Comparison of ENCODE assay signal across 25 cellular contexts in genomic region chr3:191301982-191302381, GRCh38. TPM values are rescaled to one million over a fixed set of nuclear protein-coding genes. Genes with fewer than 3 reads are reported as not detected.
"Had no signal": no experiment of that assay in that cellular context is flagged by ENCODE, and none has a peak within 500 bp of the region (broad histone marks: within the 10 kb centered on the region; RNA-seq: fewer than 3 reads in every experiment).

No MANE protein-coding gene starts in this region.

- H3K36me3 Mint-ChIP-seq: activated naive CD4-positive, alpha-beta T cell treated with anti-CD3 and anti-CD28 coated beads, Interleukin-2, amount 10 ng/mL, durations not matched to agents 7 days and 5 days; naive thymus-derived CD4-positive, alpha-beta T cell; neural progenitor cell had no signal

- ATAC-seq: activated naive CD8-positive, alpha-beta T cell treated with anti-CD3 and anti-CD28 coated beads, Interleukin-2, amount 50 U/mL, for 24 hours; foreskin keratinocyte; left ventricle myocardium superior; naive thymus-derived CD4-positive, alpha-beta T cell had no signal

- H3K9me3 Mint-ChIP-seq: activated naive CD4-positive, alpha-beta T cell treated with anti-CD3 and anti-CD28 coated beads, Interleukin-2, amount 10 ng/mL, durations not matched to agents 7 days and 5 days; activated naive CD8-positive, alpha-beta T cell treated with anti-CD3 and anti-CD28 coated beads, Interleukin-2, amount 50 U/mL, for 24 hours; neural progenitor cell; T-helper 1 cell treated with Interleukin-12 subunit alpha and Interleukin-12 subunit beta and Interleukin-4 antibody, amounts not matched to agents 30 μg/mL and 1 μg/mL, for 36 hours had no signal

- DNase-seq: activated CD4-positive, CD25-positive, alpha-beta regulatory T cell treated with anti-CD3 and anti-CD28 coated beads, Interleukin-2, amount 50 U/mL, for 72 hours; activated CD8-positive, alpha-beta memory T cell treated with anti-CD3 and anti-CD28 coated beads for 24 hours; activated CD8-positive, alpha-beta memory T cell treated with anti-CD3 and anti-CD28 coated beads, Interleukin-2, amount 50 U/mL, for 48 hours; activated effector memory CD4-positive, alpha-beta T cell treated with Interleukin-2 at 50 U/mL for 16 hours; activated naive CD4-positive, alpha-beta T cell treated with anti-CD3 and anti-CD28 coated beads, Interleukin-2, amount 10 ng/mL, durations not matched to agents 7 days and 5 days; activated naive CD8-positive, alpha-beta T cell treated with anti-CD3 and anti-CD28 coated beads, Interleukin-2, amount 50 U/mL, for 24 hours; activated T-cell treated with anti-CD3 and anti-CD28 coated beads, Interleukin-2, amount 50 U/mL, for 48 hours; anterior cingulate cortex; brain microvascular endothelial cell; central memory CD4-positive, alpha-beta T cell; dorsolateral prefrontal cortex; foreskin keratinocyte; hypothalamus; left ventricle myocardium superior; mucosa of descending colon; naive thymus-derived CD4-positive, alpha-beta T cell; stimulated activated CD4-positive, alpha-beta T cell treated with anti-CD3 and anti-CD28 coated beads, Interleukin-2, amount 100 ng/mL, for 48 hours; thyroid gland; uterus had no signal

- H3K9ac ChIP-seq: neural progenitor cell had no signal

- H3K36me3 ChIP-seq: brain microvascular endothelial cell, neural progenitor cell, prostate gland, right atrium auricular region, thyroid gland, uterus had no signal

- H3K4me2 ChIP-seq: neural progenitor cell had no signal

- H3K4me3 ChIP-seq: dorsolateral prefrontal cortex, mucosa of descending colon, neural progenitor cell, prostate gland, right atrium auricular region, skin epidermis, thyroid gland, uterus had no signal

- H3K4me3 Mint-ChIP-seq: activated naive CD4-positive, alpha-beta T cell treated with anti-CD3 and anti-CD28 coated beads, Interleukin-2, amount 10 ng/mL, durations not matched to agents 7 days and 5 days; activated naive CD8-positive, alpha-beta T cell treated with anti-CD3 and anti-CD28 coated beads, Interleukin-2, amount 50 U/mL, for 24 hours; naive thymus-derived CD4-positive, alpha-beta T cell; neural progenitor cell; T-helper 1 cell treated with Interleukin-12 subunit alpha and Interleukin-12 subunit beta and Interleukin-4 antibody, amounts not matched to agents 30 μg/mL and 1 μg/mL, for 36 hours had no signal

- H3K9me3 ChIP-seq: mucosa of descending colon, prostate gland, right atrium auricular region, thyroid gland, uterus had no signal

- H3K4me1 Mint-ChIP-seq: activated naive CD4-positive, alpha-beta T cell treated with anti-CD3 and anti-CD28 coated beads, Interleukin-2, amount 10 ng/mL, durations not matched to agents 7 days and 5 days; naive thymus-derived CD4-positive, alpha-beta T cell; neural progenitor cell had no signal

- H3K27ac ChIP-seq: brain microvascular endothelial cell, dorsolateral prefrontal cortex, epithelial cell of prostate, foreskin keratinocyte, neural progenitor cell, prostate gland, right atrium auricular region, skin epidermis, thyroid gland, uterus had no signal

- H3K27me3 Mint-ChIP-seq: activated naive CD4-positive, alpha-beta T cell treated with anti-CD3 and anti-CD28 coated beads, Interleukin-2, amount 10 ng/mL, durations not matched to agents 7 days and 5 days; activated naive CD8-positive, alpha-beta T cell treated with anti-CD3 and anti-CD28 coated beads, Interleukin-2, amount 50 U/mL, for 24 hours; naive thymus-derived CD4-positive, alpha-beta T cell had no signal

- H3K27me3 ChIP-seq: brain microvascular endothelial cell, dorsolateral prefrontal cortex, foreskin keratinocyte, neural progenitor cell, right atrium auricular region, thyroid gland, uterus had no signal

- H3K4me1 ChIP-seq: foreskin keratinocyte, prostate gland, right atrium auricular region, thyroid gland, uterus had no signal

- H3K27ac Mint-ChIP-seq: activated naive CD4-positive, alpha-beta T cell treated with anti-CD3 and anti-CD28 coated beads, Interleukin-2, amount 10 ng/mL, durations not matched to agents 7 days and 5 days; activated naive CD8-positive, alpha-beta T cell treated with anti-CD3 and anti-CD28 coated beads, Interleukin-2, amount 50 U/mL, for 24 hours; naive thymus-derived CD4-positive, alpha-beta T cell; neural progenitor cell; T-helper 1 cell treated with Interleukin-12 subunit alpha and Interleukin-12 subunit beta and Interleukin-4 antibody, amounts not matched to agents 30 μg/mL and 1 μg/mL, for 36 hours had no signal

RNA-seq across cellular contexts. Expression of gene UTS2B, which starts 28.3 kb away (rescaled TPM):
- polyA plus RNA-seq: naive thymus-derived CD4-positive, alpha-beta T cell had no signal
